In genomic region chr1:200438911-200439310, GRCh38 we compare ENCODE assay signal across 22 cellular contexts. TPM values are rescaled to one million over a fixed set of nuclear protein-coding genes. Genes with fewer than 3 reads are reported as not detected.
DNase-seq lines count a peak whose midpoint lies in the region; ATAC-seq and TF ChIP-seq lines count a peak whose summit lies in the region.
"Had no signal": no experiment of that assay in that cellular context is flagged by ENCODE, and none has a peak within 500 bp of the region (broad histone marks: within the 10 kb centered on the region; RNA-seq: fewer than 3 reads in every experiment).

No MANE protein-coding gene starts in this region.

- no peak overlapping the region for H3K9ac ChIP-seq in fibroblast of lung (ENCODE audit: insufficient read depth, low read length)
- H3K9ac ChIP-seq: KMS-11 had no signal

- ATAC-seq in GM21717 (IDR thresholded peaks at IDR 0.05; ENCODE audit: unreplicated experiment): no peak
- ATAC-seq: activated CD4-positive, alpha-beta T cell treated with anti-CD3 and anti-CD28 coated beads for 36 hours; foreskin keratinocyte; lower lobe of right lung had no signal

- H3K4me1 ChIP-seq in fibroblast of lung (ENCODE audit: control insufficient read depth, extremely low read depth, insufficient read depth, low read length): no peaks in the 10 kb centered on the region
- H3K4me1 ChIP-seq: lower lobe of right lung had no signal

- H3K4me3 ChIP-seq in fibroblast of lung (replicated peaks in 1 of 4; ENCODE audit: control extremely low read depth in 1 of 4, insufficient read depth in 1 of 4, low read depth in 3 of 4, low read length in 4 of 4): no peak overlapping the region
- H3K4me3 ChIP-seq: coronary artery, lower lobe of right lung, upper lobe of left lung had no signal

- DNase-seq in A172 (ENCODE audit: low spot score) (peak; percentile 9), GM03348 (ENCODE audit: low spot score) (peak; percentile 17), RPMI7951 (ENCODE audit: low read depth) (peak; percentile 10), fibroblast of lung (ENCODE audit: low read depth in 2 of 2) (peak; percentile 68 to 79), amygdala (lab: John Stamatoyannopoulos, UW) (no peak), NCI-H748 (lab: John Stamatoyannopoulos, UW; ENCODE audit: unreplicated experiment) (no peak)
- DNase-seq in activated T-cell treated with anti-CD3 and anti-CD28 coated beads, Interleukin-2, amount 50 U/mL, for 1 hour: no peak
- DNase-seq: activated naive CD4-positive, alpha-beta T cell treated with anti-CD3 and anti-CD28 coated beads, Interleukin-2, amount 50 U/mL, for 16 hours; foreskin keratinocyte; lower lobe of right lung; NCI-H1092; NCI-H2081; NCI-H446; OCI-M1; SHP77 treated with DMSO at 0.1 percent for 48 hours; sigmoid colon; upper lobe of left lung had no signal

- H3K27ac ChIP-seq in fibroblast of lung (ENCODE audit: insufficient read depth, low read length): no peak overlapping the region
- H3K27ac ChIP-seq: C4-2B, coronary artery, foreskin keratinocyte, KMS-11, lower lobe of right lung, sigmoid colon, upper lobe of left lung had no signal

- H3K9me3 ChIP-seq in fibroblast of lung (ENCODE audit: control insufficient read depth, insufficient read depth, low read depth, low read length): no peaks in the 10 kb centered on the region
- H3K9me3 ChIP-seq: lower lobe of right lung, sigmoid colon, upper lobe of left lung had no signal

- no peaks in the 10 kb centered on the region for H4K20me1 ChIP-seq in fibroblast of lung (ENCODE audit: control insufficient read depth, extremely low read depth, insufficient read depth, low read length)

- no peaks in the 10 kb centered on the region for H3K36me3 ChIP-seq in fibroblast of lung (ENCODE audit: control insufficient read depth, insufficient read depth, low read length)
- H3K36me3 ChIP-seq: lower lobe of right lung, sigmoid colon, upper lobe of left lung had no signal

- TF ChIP-seq CTCF in fibroblast of lung (conservative IDR thresholded peaks at IDR 0.05 in 1 of 2, IDR thresholded peaks at IDR 0.05 in 1 of 2; ENCODE audit: low read depth in 1 of 2, low read length in 2 of 2): no peak

- H3K27me3 ChIP-seq in fibroblast of lung (ENCODE audit: control insufficient read depth, insufficient read depth, low read length): no peaks in the 10 kb centered on the region
- H3K27me3 ChIP-seq: foreskin keratinocyte, sigmoid colon, upper lobe of left lung had no signal

- no peak overlapping the region for H3K4me2 ChIP-seq in fibroblast of lung (ENCODE audit: extremely low read depth, insufficient read depth, low read length)
- H3K4me2 ChIP-seq: KMS-11 had no signal

- no peaks in the 10 kb centered on the region for H3K79me2 ChIP-seq in fibroblast of lung (ENCODE audit: control insufficient read depth, insufficient read depth, low read length)

- H2AFZ ChIP-seq in fibroblast of lung (ENCODE audit: low read length): no peak overlapping the region

RNA-seq across cellular contexts. Expression of gene ZNF281, which starts 29.1 kb away (rescaled TPM):
- 17.1 and 19.1 TPM in 2 replicates for total RNA-seq in A172 (2014; rRNA removed; shearing (Covaris generic))
- 11.0 and 15.7 TPM in 2 replicates for total RNA-seq in RPMI7951 (2014; rRNA removed; shearing (Covaris generic))
- total RNA-seq in fibroblast of lung: 32.9 and 39.0 TPM in 2 replicates
- 11.1 and 14.0 TPM in 2 replicates for polyA plus RNA-seq in fibroblast of lung
- 12.8 and 16.3 TPM in 2 replicates for polyA plus RNA-seq in fibroblast of lung (2012)
- polyA minus RNA-seq in fibroblast of lung (ENCODE audit: low replicate concordance): 7.0 and 14.8 TPM in 2 replicates

Comparison
In these comparisons a context has a peak if more than half of its experiments do, and no peak if none do; other contexts are left out.
1. DNase-seq: peak in A172 (single experiment), GM03348 (single experiment), RPMI7951 (single experiment) and fibroblast of lung (2 of 2); none in amygdala (0 of 56), activated T-cell treated with anti-CD3 and anti-CD28 coated beads, Interleukin-2, amount 50 U/mL, for 1 hour (single experiment) and NCI-H748 (single experiment).